Comparison of ENCODE assay signal across 15 cellular contexts in the genomic region with DNA sequence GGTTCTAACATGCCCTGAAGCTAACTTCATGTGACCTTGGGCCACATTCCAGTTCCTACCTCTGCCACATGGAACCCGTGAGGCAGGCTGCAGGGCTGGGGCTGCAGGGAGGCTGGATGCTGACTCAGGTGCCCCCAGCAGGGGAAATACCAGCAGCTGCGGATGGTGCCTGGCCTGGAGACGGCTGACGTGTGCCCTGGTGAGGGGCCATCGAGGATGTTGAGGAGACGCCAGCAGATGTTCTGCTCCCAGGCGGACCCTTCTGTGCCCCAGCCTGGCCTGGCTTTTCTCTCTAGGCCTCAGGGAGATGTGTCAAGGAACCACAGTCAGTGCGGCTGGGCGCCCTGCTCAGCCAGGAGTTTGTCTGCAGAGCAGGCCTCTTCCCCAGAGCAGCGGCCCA. TPM values are rescaled to one million over a fixed set of nuclear protein-coding genes. Genes with fewer than 3 reads are reported as not detected.
DNase-seq lines count a peak whose midpoint lies in the region; ATAC-seq and TF ChIP-seq lines count a peak whose summit lies in the region.
"Had no signal": no experiment of that assay in that cellular context is flagged by ENCODE, and none has a peak within 500 bp of the region (broad histone marks: within the 10 kb centered on the region; RNA-seq: fewer than 3 reads in every experiment).

No MANE protein-coding gene starts in this region.

- H3K18ac ChIP-seq in mesenchymal stem cell (ENCODE audit: low read depth in 1 of 2, low read length in 2 of 2): peak overlapping the region in 1 of 2 experiments; percentile 16

- no peak overlapping the region for H2BK5ac ChIP-seq in mesenchymal stem cell (ENCODE audit: low read depth, low read length, poor library complexity, severe bottlenecking)

- peak overlapping the region in 1 of 2 experiments; percentile 13 for H3K4ac ChIP-seq in mesenchymal stem cell (ENCODE audit: low read depth in 1 of 2, low read length in 2 of 2)

- ATAC-seq in thoracic aorta (ENCODE audit: insufficient number of reproducible peaks, low FRiP score, low read depth) (no peak), GM21786 (IDR thresholded peaks at IDR 0.05; ENCODE audit: unreplicated experiment) (no peak)

- H3K14ac ChIP-seq in mesenchymal stem cell (ENCODE audit: low read length in 2 of 2): peak overlapping the region in 1 of 2 experiments; percentile 61

- peak overlapping the region; percentile 29 for H3K4me2 ChIP-seq in mesenchymal stem cell (ENCODE audit: low read length, poor library complexity, severe bottlenecking)

- no peaks in the 10 kb centered on the region for H3K27me3 ChIP-seq in mesenchymal stem cell (ENCODE audit: control insufficient read depth in 1 of 2, insufficient read depth in 1 of 2, low read length in 2 of 2)
- H3K27me3 ChIP-seq in thoracic aorta (replicated peaks; ENCODE audit: insufficient read depth): no peaks in the 10 kb centered on the region

- WGBS in mesenchymal stem cell: 77% methylated on average over 10 of the region's 10 CpGs

- peak; percentile 87 for DNase-seq in RPMI7951 (ENCODE audit: low read depth)
- no peak for DNase-seq in coronary artery (ENCODE audit: low spot score)
- no peak for DNase-seq in mesenchymal stem cell
- no peak for DNase-seq in thoracic aorta (ENCODE audit: low spot score)
- DNase-seq in activated CD4-positive, alpha-beta T cell treated with anti-CD3 and anti-CD28 coated beads, Interleukin-2, amount 10 ng/mL, durations not matched to agents 7 days and 5 days: no peak
- no peak for DNase-seq in stimulated activated CD4-positive, alpha-beta T cell treated with anti-CD3 and anti-CD28 coated beads, Interleukin-12 subunit alpha, Interleukin-12 subunit beta, amount 100 ng/mL, for 4 hours
- DNase-seq: activated B cell treated with CpG ODN at 0.5 μM for 24 hours, DND-41, KG1, NCI-H146, NCI-H510A, SW 1271 had no signal

- CTCF ChIA-PET in activated CD4-positive, alpha-beta T cell treated with anti-CD3 and anti-CD28 coated beads, Interleukin-2, amount 10 ng/mL, durations not matched to agents 7 days and 5 days (lab: Charles Lee): interaction anchor here (1.2 to 1.7 kb wide), 2 partner anchors 11 kb away, joined by 3 to 4 read pairs; no protein-coding TSS in a partner anchor

- H3K4me1 ChIP-seq in mesenchymal stem cell (ENCODE audit: control insufficient read depth, insufficient read depth, low read depth, low read length) (peaks cover 51% of the 10 kb centered on the region), thoracic aorta (ENCODE audit: control insufficient read depth in 1 of 2, low read depth in 2 of 2) (peaks cover 41 to 82% of the 10 kb centered on the region in 2 donors)

- no peak overlapping the region for H2AFZ ChIP-seq in mesenchymal stem cell (ENCODE audit: low read depth, low read length)

- peaks cover 17% of the 10 kb centered on the region for H3K36me3 Mint-ChIP-seq in activated CD4-positive, alpha-beta T cell treated with anti-CD3 and anti-CD28 coated beads, Interleukin-2, amount 10 ng/mL, durations not matched to agents 7 days and 5 days (ENCODE audit: low read depth)

- peak overlapping the region in 1 of 2 experiments; percentile 59 for H2BK12ac ChIP-seq in mesenchymal stem cell (ENCODE audit: low read length in 2 of 2)

- no peak for TF ChIP-seq CTCF in coronary artery (IDR thresholded peaks at IDR 0.05)
- TF ChIP-seq CTCF in thoracic aorta (IDR thresholded peaks at IDR 0.05): no peak

- no peak overlapping the region for H3K9ac ChIP-seq in mesenchymal stem cell (ENCODE audit: low read length)

- H3K4me3 ChIP-seq in coronary artery (no peak overlapping the region), mesenchymal stem cell (ENCODE audit: insufficient read depth in 1 of 2, low read depth in 1 of 2, low read length in 2 of 2) (no peak overlapping the region), thoracic aorta (no peak overlapping the region)
- H3K4me3 ChIP-seq: HAP-1 had no signal

- POLR2A ChIA-PET in activated CD4-positive, alpha-beta T cell treated with anti-CD3 and anti-CD28 coated beads, Interleukin-2, amount 10 ng/mL, durations not matched to agents 7 days and 5 days (lab: Charles Lee): no interaction called here

- H4K8ac ChIP-seq in mesenchymal stem cell (ENCODE audit: low read length): no peak overlapping the region

- H2BK15ac ChIP-seq in mesenchymal stem cell (ENCODE audit: low read depth, poor library complexity, severe bottlenecking): no peak overlapping the region

- no peaks in the 10 kb centered on the region for H3K9me3 ChIP-seq in mesenchymal stem cell (ENCODE audit: control insufficient read depth, low read length)
- no peaks in the 10 kb centered on the region for H3K9me3 ChIP-seq in thoracic aorta
- H3K9me3 ChIP-seq: HAP-1, neutrophil had no signal

- H3K36me3 ChIP-seq in mesenchymal stem cell (ENCODE audit: control insufficient read depth in 1 of 2, insufficient read depth in 2 of 2, low read depth in 1 of 2, low read length in 2 of 2) (peaks cover 10 to 24% of the 10 kb centered on the region in 2 experiments), thoracic aorta (no peaks in the 10 kb centered on the region)
- H3K36me3 ChIP-seq: neutrophil had no signal

- no peak overlapping the region for H3K4me3 Mint-ChIP-seq in activated CD4-positive, alpha-beta T cell treated with anti-CD3 and anti-CD28 coated beads, Interleukin-2, amount 10 ng/mL, durations not matched to agents 7 days and 5 days
- H3K4me3 Mint-ChIP-seq: activated B cell treated with CpG ODN at 0.5 μM for 24 hours had no signal

- H3K27me3 Mint-ChIP-seq in activated CD4-positive, alpha-beta T cell treated with anti-CD3 and anti-CD28 coated beads, Interleukin-2, amount 10 ng/mL, durations not matched to agents 7 days and 5 days: no peaks in the 10 kb centered on the region
- H3K27me3 Mint-ChIP-seq: activated B cell treated with CpG ODN at 0.5 μM for 24 hours had no signal

- H3K27ac ChIP-seq in coronary artery (peak overlapping the region; percentile 95 to 99), mesenchymal stem cell (ENCODE audit: low read length, poor library complexity, severe bottlenecking) (peak overlapping the region; percentile 87), thoracic aorta (peak overlapping the region; percentile 83 to 99)
- H3K27ac ChIP-seq: neutrophil had no signal

- no peak overlapping the region for H3K27ac Mint-ChIP-seq in activated CD4-positive, alpha-beta T cell treated with anti-CD3 and anti-CD28 coated beads, Interleukin-2, amount 10 ng/mL, durations not matched to agents 7 days and 5 days
- H3K27ac Mint-ChIP-seq: activated B cell treated with CpG ODN at 0.5 μM for 24 hours had no signal

- H3K23ac ChIP-seq in mesenchymal stem cell (ENCODE audit: low read length in 2 of 2): no peak overlapping the region

- H3K9me3 Mint-ChIP-seq in activated CD4-positive, alpha-beta T cell treated with anti-CD3 and anti-CD28 coated beads, Interleukin-2, amount 10 ng/mL, durations not matched to agents 7 days and 5 days: no peaks in the 10 kb centered on the region
- H3K9me3 Mint-ChIP-seq: activated B cell treated with CpG ODN at 0.5 μM for 24 hours had no signal

- H3K79me1 ChIP-seq in mesenchymal stem cell (replicated peaks; ENCODE audit: low read length, poor library complexity, severe bottlenecking): no peaks in the 10 kb centered on the region

- H4K91ac ChIP-seq in mesenchymal stem cell (ENCODE audit: low read length): no peak overlapping the region

- H3K4me1 Mint-ChIP-seq in activated CD4-positive, alpha-beta T cell treated with anti-CD3 and anti-CD28 coated beads, Interleukin-2, amount 10 ng/mL, durations not matched to agents 7 days and 5 days: peaks cover 54% of the 10 kb centered on the region
- H3K4me1 Mint-ChIP-seq: activated B cell treated with CpG ODN at 0.5 μM for 24 hours had no signal

- peak overlapping the region; percentile 15 for H2AK5ac ChIP-seq in mesenchymal stem cell (ENCODE audit: low read length, severe bottlenecking)

- no peak overlapping the region for H2BK120ac ChIP-seq in mesenchymal stem cell (ENCODE audit: low read depth, low read length)

RNA-seq across cellular contexts. Expression of gene BAG3, which starts 8.8 kb away (rescaled TPM):
- 13.9 and 15.2 TPM in 2 replicates for total RNA-seq in RPMI7951 (2014; rRNA removed; shearing (Covaris generic))
- 66.0 TPM for polyA plus RNA-seq in mesenchymal stem cell (2013, experiment 1 of 2)
- 65.0 TPM for polyA plus RNA-seq in mesenchymal stem cell (2013, experiment 2 of 2)
- 10 to 100 TPM; 48.9 to 87.6 TPM for total RNA-seq in thoracic aorta
- total RNA-seq in activated CD4-positive, alpha-beta T cell treated with anti-CD3 and anti-CD28 coated beads, Interleukin-2, amount 10 ng/mL, durations not matched to agents 7 days and 5 days: 10 to 100 TPM; 27.1 to 27.6 TPM
